2 cellular contexts compared by ENCODE assay signal in the genomic region with DNA sequence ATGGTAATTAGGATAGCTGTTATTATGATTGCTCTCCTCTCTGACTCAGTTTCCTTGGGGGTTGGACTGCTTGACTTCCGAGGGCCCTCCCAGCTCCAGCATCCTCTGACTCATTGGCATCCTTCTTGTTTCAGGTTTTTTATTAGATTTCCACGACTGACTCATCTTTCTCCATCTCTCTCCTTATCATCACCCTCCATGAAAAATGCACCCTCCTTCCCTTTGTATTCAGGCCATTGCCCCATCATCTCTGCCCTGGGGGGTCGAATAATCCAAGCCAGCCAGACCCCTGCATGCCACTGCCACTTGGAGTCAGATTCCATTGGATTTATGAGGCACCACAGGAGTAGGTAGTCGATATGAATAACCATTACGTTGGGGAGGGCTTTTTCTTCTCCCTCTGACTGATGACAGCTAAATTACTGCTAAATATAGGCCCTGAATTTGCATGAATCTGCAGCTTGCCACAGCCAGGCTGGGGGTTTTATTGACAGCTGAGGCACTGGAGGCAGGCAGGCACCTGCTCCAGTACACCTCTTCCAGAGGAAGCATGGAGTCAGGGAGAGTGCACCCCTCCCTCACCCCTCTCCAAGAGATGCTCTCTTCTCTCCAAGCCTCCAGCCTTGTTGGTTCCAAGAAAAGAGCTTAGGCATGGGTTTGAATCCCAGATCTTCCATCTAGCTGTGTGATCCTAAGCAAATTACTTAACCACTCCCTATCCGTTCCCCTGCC.
TF ChIP-seq lines count a peak whose summit lies in the region.

No MANE protein-coding gene starts in this region.

TF ChIP-seq in SK-N-SH treated with all-trans-retinoic acid at 6 μM for 48 hours, 23 proteins besides CTCF, POLR2A, EP300 and RAD21 (continued from another document):
- TF ChIP-seq, protein P1, sequence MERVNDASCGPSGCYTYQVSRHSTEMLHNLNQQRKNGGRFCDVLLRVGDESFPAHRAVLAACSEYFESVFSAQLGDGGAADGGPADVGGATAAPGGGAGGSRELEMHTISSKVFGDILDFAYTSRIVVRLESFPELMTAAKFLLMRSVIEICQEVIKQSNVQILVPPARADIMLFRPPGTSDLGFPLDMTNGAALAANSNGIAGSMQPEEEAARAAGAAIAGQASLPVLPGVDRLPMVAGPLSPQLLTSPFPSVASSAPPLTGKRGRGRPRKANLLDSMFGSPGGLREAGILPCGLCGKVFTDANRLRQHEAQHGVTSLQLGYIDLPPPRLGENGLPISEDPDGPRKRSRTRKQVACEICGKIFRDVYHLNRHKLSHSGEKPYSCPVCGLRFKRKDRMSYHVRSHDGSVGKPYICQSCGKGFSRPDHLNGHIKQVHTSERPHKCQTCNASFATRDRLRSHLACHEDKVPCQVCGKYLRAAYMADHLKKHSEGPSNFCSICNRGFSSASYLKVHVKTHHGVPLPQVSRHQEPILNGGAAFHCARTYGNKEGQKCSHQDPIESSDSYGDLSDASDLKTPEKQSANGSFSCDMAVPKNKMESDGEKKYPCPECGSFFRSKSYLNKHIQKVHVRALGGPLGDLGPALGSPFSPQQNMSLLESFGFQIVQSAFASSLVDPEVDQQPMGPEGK (CRISPR knock-in tag; IDR thresholded peaks at IDR 0.05; ENCODE audit: borderline replicate concordance), result 0 out of 2 replicates have a peak, but pooled peaks have one; percentile 22

TF ChIP-seq in SK-N-SH, 30 proteins besides CTCF, POLR2A, EP300 and RAD21 (continued from another document):
- TF ChIP-seq USF2 (IDR thresholded peaks at IDR 0.05; ENCODE audit: borderline replicate concordance, low read depth, low read length) (no peak), FOSL2 (IDR thresholded peaks at IDR 0.05; ENCODE audit: borderline replicate concordance, low read depth) (no peak), TAF1 (IDR thresholded peaks at IDR 0.05; ENCODE audit: borderline replicate concordance, low read depth, low read length) (no peak), NRF1 (IDR thresholded peaks at IDR 0.05; ENCODE audit: low read depth, low read length) (no peak), RXRA (IDR thresholded peaks at IDR 0.05; ENCODE audit: borderline replicate concordance, low read depth) (no peak)
